Comparison of ENCODE assay signal across 11 cellular contexts in the genomic region with DNA sequence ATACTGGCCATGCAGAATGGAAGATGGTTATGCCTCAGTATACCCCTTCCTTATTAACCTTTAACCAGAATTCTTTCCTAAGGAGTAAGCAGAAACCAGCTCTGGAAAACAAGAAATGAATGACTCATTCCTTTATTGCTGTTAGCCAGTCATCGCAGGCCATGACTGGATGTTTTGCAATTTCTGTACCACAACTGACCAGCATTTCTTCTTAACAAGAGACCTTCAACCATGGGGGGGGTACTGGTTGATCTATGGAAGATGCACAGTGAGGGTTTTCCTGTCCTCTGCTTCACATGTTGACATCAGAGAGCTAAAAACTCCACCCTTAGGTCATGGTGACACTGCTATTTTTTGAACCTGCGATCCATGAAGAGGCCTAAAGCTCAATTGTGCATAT. TPM values are rescaled to one million over a fixed set of nuclear protein-coding genes. Genes with fewer than 3 reads are reported as not detected.
DNase-seq lines count a peak whose midpoint lies in the region; ATAC-seq and TF ChIP-seq lines count a peak whose summit lies in the region.
"Had no signal": no experiment of that assay in that cellular context is flagged by ENCODE, and none has a peak within 500 bp of the region (broad histone marks: within the 10 kb centered on the region; RNA-seq: fewer than 3 reads in every experiment).

No MANE protein-coding gene starts in this region.

- DNase-seq in SIG-M5 treated with dmso at 0.1 percent for 504 hours (lab: John Stamatoyannopoulos, UW; ENCODE audit: unreplicated experiment): peak; percentile 64
- no peak for DNase-seq in SIG-M5 (lab: John Stamatoyannopoulos, UW)
- DNase-seq in SK-MEL-5 (ENCODE audit: low read depth, low spot score): peak; percentile 5
- DNase-seq in fibroblast of peridontal ligament (ENCODE audit: extremely low read depth): peak; percentile 88
- no peak for DNase-seq in upper lobe of right lung
- DNase-seq in NCI-H1092 (lab: John Stamatoyannopoulos, UW): no peak
- no peak for DNase-seq in gastrocnemius medialis
- no peak for DNase-seq in GM13977 (ENCODE audit: low spot score)
- DNase-seq: glutamatergic neuron, NCI-H748 treated with DMSO at 0.1 percent for 48 hours had no signal

- H3K4me1 ChIP-seq in upper lobe of right lung (no peaks in the 10 kb centered on the region), gastrocnemius medialis (no peaks in the 10 kb centered on the region)
- H3K4me1 ChIP-seq: tibial nerve had no signal

- H3K27me3 ChIP-seq in upper lobe of right lung (no peaks in the 10 kb centered on the region), gastrocnemius medialis (no peaks in the 10 kb centered on the region)
- H3K27me3 ChIP-seq: tibial nerve had no signal

- intact Hi-C loops in upper lobe of right lung (cut with DNase I) (no loop called here), gastrocnemius medialis (cut with DNase I; ENCODE audit: low total_unique reads) (no loop called here)

- in situ Hi-C loops in SK-MEL-5 (cut with HindIII; ENCODE audit: low pct_unique_long_range_greater_than_20kb, low sequenced_read_pairs): no loop called here
- in situ Hi-C loops in gastrocnemius medialis (cut with MboI; ENCODE audit: low sequenced_read_pairs in 4 of 4): no loop called here
- in situ Hi-C loops in GM13977 (cut with MboI; ENCODE audit: low pct_unique_long_range_greater_than_20kb, low sequenced_read_pairs, unreplicated experiment): no loop called here

- ATAC-seq in upper lobe of right lung: peak; percentile 50
- ATAC-seq in gastrocnemius medialis: no peak

- H3K27ac ChIP-seq in upper lobe of right lung (no peak overlapping the region), gastrocnemius medialis (no peak overlapping the region)
- H3K27ac ChIP-seq: tibial nerve had no signal

- TF ChIP-seq CTCF in upper lobe of right lung (IDR thresholded peaks at IDR 0.05): no peak
- TF ChIP-seq CTCF in gastrocnemius medialis (IDR thresholded peaks at IDR 0.05 in 4 of 5, conservative IDR thresholded peaks at IDR 0.05 in 1 of 5): no peak
- TF ChIP-seq CTCF in GM13977 (IDR thresholded peaks at IDR 0.05; ENCODE audit: extremely low read depth, insufficient read depth, missing control alignments): no peak

- H3K36me3 ChIP-seq in upper lobe of right lung: no peaks in the 10 kb centered on the region
- H3K36me3 ChIP-seq in gastrocnemius medialis: no peaks in the 10 kb centered on the region
- H3K36me3 ChIP-seq: tibial nerve had no signal

- TF ChIP-seq POLR2A in gastrocnemius medialis (IDR thresholded peaks at IDR 0.05): no peak

- H3K9me3 ChIP-seq in upper lobe of right lung: no peaks in the 10 kb centered on the region
- no peaks in the 10 kb centered on the region for H3K9me3 ChIP-seq in gastrocnemius medialis
- H3K9me3 ChIP-seq: tibial nerve had no signal

- H3K4me3 ChIP-seq in upper lobe of right lung: no peak overlapping the region
- no peak overlapping the region for H3K4me3 ChIP-seq in gastrocnemius medialis
- H3K4me3 ChIP-seq: tibial nerve had no signal

RNA-seq across cellular contexts. Expression of a gene that starts 28.0 kb away (rescaled TPM):
- total RNA-seq in SK-MEL-5 (2014; rRNA removed; shearing (Covaris generic)): 26.2 and 37.2 TPM in 2 replicates
- polyA plus RNA-seq in SK-MEL-5 (2015; cell fraction: cytosol; rRNA removed): 15.2 and 25.1 TPM in 2 replicates
- polyA plus RNA-seq in SK-MEL-5 (2015; cell fraction: nucleus; rRNA removed): 9.7 and 9.8 TPM in 2 replicates
- total RNA-seq in upper lobe of right lung: 15.9 TPM
- 10 to 100 TPM in 1 of 4 donors, 1 to 10 TPM in 3; 5.4 to 11.0 (median 7.3) TPM for total RNA-seq in gastrocnemius medialis

RNA-seq across cellular contexts. Expression of a gene that starts 43.0 kb away (rescaled TPM):
- 14.4 and 18.6 TPM in 2 replicates for total RNA-seq in SK-MEL-5 (2014; rRNA removed; shearing (Covaris generic))
- polyA plus RNA-seq in SK-MEL-5 (2015; cell fraction: cytosol; rRNA removed): 18.1 and 25.6 TPM in 2 replicates
- 16.8 and 23.1 TPM in 2 replicates for polyA plus RNA-seq in SK-MEL-5 (2015; cell fraction: nucleus; rRNA removed)
- total RNA-seq in upper lobe of right lung: 33.3 TPM
- total RNA-seq in gastrocnemius medialis: 100 to 1,000 TPM in 1 of 4 donors, 10 to 100 TPM in 3; 11.7 to 125 (median 19.7) TPM

Comparison
In these comparisons a context has a peak if more than half of its experiments do, and no peak if none do; other contexts are left out.
1. DNase-seq: peak in SIG-M5 treated with dmso at 0.1 percent for 504 hours (single experiment), SK-MEL-5 (single experiment) and fibroblast of peridontal ligament (single experiment); none in SIG-M5 (single experiment), upper lobe of right lung (single experiment), NCI-H1092 (single experiment), gastrocnemius medialis (0 of 2) and GM13977 (single experiment).